7 cellular contexts compared by ENCODE assay signal in the genomic region with DNA sequence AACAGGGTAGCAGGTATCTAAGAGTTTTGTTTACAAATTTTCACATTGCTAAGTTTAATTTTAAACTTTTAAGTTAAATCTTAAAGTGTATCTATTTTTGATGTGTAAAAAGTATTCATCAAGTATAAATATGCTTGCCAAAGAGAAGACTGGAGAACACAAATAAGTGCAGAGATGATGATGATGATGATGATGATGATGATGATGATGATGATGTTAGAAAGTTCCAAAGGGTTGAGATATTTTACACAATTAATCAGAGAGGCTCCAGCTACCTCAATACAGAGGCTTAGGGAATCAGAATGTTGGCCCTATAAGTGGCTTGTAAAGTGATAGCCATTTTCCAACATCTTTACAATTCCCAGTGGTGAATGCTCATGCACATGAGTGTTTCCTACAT.
"Had no signal": no experiment of that assay in that cellular context is flagged by ENCODE, and none has a peak within 500 bp of the region (broad histone marks: within the 10 kb centered on the region; RNA-seq: fewer than 3 reads in every experiment).

No MANE protein-coding gene starts in this region.

- H3K4me2 ChIP-seq: KMS-11 had no signal

- H3K9ac ChIP-seq: KMS-11 had no signal

- FAIRE-seq: HTR-8/SVneo, K562 had no signal

- H3K4me3 ChIP-seq: K562 had no signal

- DNase-seq: IMR-90, KBM-7, KG1 had no signal

- ATAC-seq: K562 had no signal

- H3K27ac ChIP-seq: HL-60, KMS-11 had no signal
